ENCODE assay signal across 13 cellular contexts in the genomic region with DNA sequence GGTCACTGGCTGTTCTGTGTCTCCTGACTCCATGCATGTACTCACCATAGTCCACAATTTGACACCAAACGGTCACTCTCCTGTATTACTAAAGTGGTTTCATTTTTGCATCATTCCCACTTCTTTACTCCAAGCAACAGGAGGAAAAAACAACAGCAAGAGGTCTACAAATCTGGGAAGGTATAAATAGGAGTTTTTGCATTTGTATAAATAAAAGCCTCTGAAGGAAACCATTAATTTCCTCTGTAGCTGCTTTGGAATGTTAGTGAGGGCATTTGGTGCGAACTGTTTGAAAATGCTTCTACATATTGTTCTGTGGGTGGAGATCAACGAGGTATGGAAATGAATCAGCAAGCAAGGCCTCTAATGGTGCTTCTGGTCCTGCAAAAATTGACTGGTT.
DNase-seq lines count a peak whose midpoint lies in the region; ATAC-seq and TF ChIP-seq lines count a peak whose summit lies in the region.
"Had no signal": no experiment of that assay in that cellular context is flagged by ENCODE, and none has a peak within 500 bp of the region (broad histone marks: within the 10 kb centered on the region; RNA-seq: fewer than 3 reads in every experiment).

No MANE protein-coding gene starts in this region.

- intact Hi-C loops in left ventricle myocardium inferior (cut with micrococcal nuclease) (no loop called here), left ventricle myocardium superior (cut with micrococcal nuclease) (no loop called here), stomach (cut with DNase I; ENCODE audit: low total_unique reads) (no loop called here)

- ATAC-seq in left ventricle myocardium superior (no peak), gastroesophageal sphincter (no peak)
- ATAC-seq: activated CD4-positive, alpha-beta T cell treated with anti-CD3 and anti-CD28 coated beads for 36 hours had no signal

- TF ChIP-seq CTCF in left ventricle myocardium inferior (IDR thresholded peaks at IDR 0.05; ENCODE audit: borderline replicate concordance) (no peak), astrocyte of the spinal cord (IDR thresholded peaks at IDR 0.05; ENCODE audit: low read depth, low read length) (no peak), gastroesophageal sphincter (IDR thresholded peaks at IDR 0.05) (no peak), stomach (IDR thresholded peaks at IDR 0.05) (no peak)

- H3K9me3 ChIP-seq in left ventricle myocardium inferior (replicated peaks) (no peaks in the 10 kb centered on the region), gastroesophageal sphincter (no peaks in the 10 kb centered on the region), stomach (no peaks in the 10 kb centered on the region)
- H3K9me3 ChIP-seq: upper lobe of left lung had no signal

- no peak for TF ChIP-seq EP300 in gastroesophageal sphincter (IDR thresholded peaks at IDR 0.05)
- no peak for TF ChIP-seq EP300 in stomach (IDR thresholded peaks at IDR 0.05)

- H3K4me1 ChIP-seq in left ventricle myocardium inferior (peaks cover 21% of the 10 kb centered on the region), gastroesophageal sphincter (no peaks in the 10 kb centered on the region), stomach (peaks cover 0 to 9% (median 2%) of the 10 kb centered on the region in 4 donors)

- H3K36me3 ChIP-seq in left ventricle myocardium inferior (no peaks in the 10 kb centered on the region), gastroesophageal sphincter (no peaks in the 10 kb centered on the region), stomach (no peaks in the 10 kb centered on the region)
- H3K36me3 ChIP-seq: upper lobe of left lung had no signal

- DNase-seq in left ventricle myocardium inferior (no peak), left ventricle myocardium superior (no peak), astrocyte of the spinal cord (ENCODE audit: low read depth, low spot score) (peak; percentile 73), stomach (no peak), SKM-1 (lab: John Stamatoyannopoulos, UW; ENCODE audit: unreplicated experiment) (no peak)
- DNase-seq in stimulated activated CD4-positive, alpha-beta T cell treated with anti-CD3 and anti-CD28 coated beads, Interleukin-4, amount 100 ng/mL, for 4 hours, result no peak
- no peak for DNase-seq in activated T-cell treated with anti-CD3 and anti-CD28 coated beads, Interleukin-2, amount 50 U/mL, for 48 hours
- DNase-seq: ACHN; activated CD4-positive, alpha-beta T cell treated with anti-CD3 and anti-CD28 coated beads for 36 hours; NCI-H2081; nephron progenitor cell; upper lobe of left lung had no signal

- 32 to 64% methylated on average over 2 to 3 of the region's 3 CpGs for WGBS in gastroesophageal sphincter (ENCODE audit: low coverage in 1 of 2), 2 donors
- 57 to 66% (median 61%) methylated on average over 3 of the region's 3 CpGs for WGBS in stomach, 5 donors

- in situ Hi-C loops in astrocyte of the spinal cord (cut with HindIII; ENCODE audit: low sequenced_read_pairs), result no loop called here

- TF ChIP-seq POLR2A in gastroesophageal sphincter (IDR thresholded peaks at IDR 0.05) (no peak), stomach (IDR thresholded peaks at IDR 0.05) (no peak)

- no peak overlapping the region for H3K4me3 ChIP-seq in left ventricle myocardium inferior
- no peak overlapping the region for H3K4me3 ChIP-seq in astrocyte of the spinal cord (ENCODE audit: low read depth, low read length)
- no peak overlapping the region for H3K4me3 ChIP-seq in gastroesophageal sphincter
- no peak overlapping the region for H3K4me3 ChIP-seq in stomach
- H3K4me3 ChIP-seq: upper lobe of left lung had no signal

- no peaks in the 10 kb centered on the region for H3K27me3 ChIP-seq in left ventricle myocardium inferior (ENCODE audit: low read depth)
- H3K27me3 ChIP-seq in gastroesophageal sphincter, result no peaks in the 10 kb centered on the region
- H3K27me3 ChIP-seq in stomach, result no peaks in the 10 kb centered on the region
- H3K27me3 ChIP-seq: upper lobe of left lung had no signal

- H3K27ac ChIP-seq in left ventricle myocardium inferior (replicated peaks) (peak overlapping the region; percentile 80), gastroesophageal sphincter (peak overlapping the region in 3 of 4 donors; percentile 8 to 51 (median 16)), stomach (peak overlapping the region in 4 of 5 donors; percentile 30 to 52 (median 48))

Comparison
In these comparisons a context has a peak if more than half of its experiments do, and no peak if none do; other contexts are left out.
1. H3K27ac ChIP-seq: peak in every context shown above with its lines; median percentile 80 in left ventricle myocardium inferior; 48 in stomach; 16 in gastroesophageal sphincter.